Comparison of ENCODE assay signal across 9 cellular contexts in genomic region chr6:154229796-154230195, GRCh38.
DNase-seq lines count a peak whose midpoint lies in the region; ATAC-seq, FAIRE-seq and TF ChIP-seq lines count a peak whose summit lies in the region.
"Had no signal": no experiment of that assay in that cellular context is flagged by ENCODE, and none has a peak within 500 bp of the region (broad histone marks: within the 10 kb centered on the region; RNA-seq: fewer than 3 reads in every experiment).

No MANE protein-coding gene starts in this region.

- peaks cover 2% of the 10 kb centered on the region for H3K27me3 Mint-ChIP-seq in osteocyte (ENCODE audit: unreplicated experiment)

- H3K4me3 ChIP-seq in pancreas = no peak overlapping the region

- no peaks in the 10 kb centered on the region for H3K9me3 Mint-ChIP-seq in osteocyte (ENCODE audit: unreplicated experiment)

- H3K9me3 ChIP-seq in pancreas = no peaks in the 10 kb centered on the region

- no peak for TF ChIP-seq CTCF in pancreas (IDR thresholded peaks at IDR 0.05)
- TF ChIP-seq CTCF in osteocyte (IDR thresholded peaks at IDR 0.05) = no peak

- no peak overlapping the region for H3K4me3 Mint-ChIP-seq in osteocyte (ENCODE audit: unreplicated experiment)

- intact Hi-C loops in Right ventricle myocardium inferior (cut with DNase I) (no loop called here), pancreas (cut with DNase I) (no loop called here)

- 80 to 91% methylated on average over 6 of the region's 6 CpGs for WGBS in pancreas, 2 donors

- ATAC-seq in GM19023 (IDR thresholded peaks at IDR 0.05; ENCODE audit: unreplicated experiment) (peak; percentile 74), HG03045 (IDR thresholded peaks at IDR 0.05; ENCODE audit: unreplicated experiment) (peak; percentile 82), Right ventricle myocardium inferior (no peak), pancreas (no peak)

- H3K36me3 ChIP-seq in pancreas = no peaks in the 10 kb centered on the region

- DNase-seq in activated CD4-positive, alpha-beta T cell treated with anti-CD3 and anti-CD28 coated beads for 48 hours = peak; percentile 79
- peak; percentile 71 for DNase-seq in stimulated activated CD4-positive, alpha-beta T cell treated with anti-CD3 and anti-CD28 coated beads, Interleukin-4, amount 100 ng/mL, for 24 hours
- DNase-seq in Right ventricle myocardium inferior (ENCODE audit: missing footprints) (no peak), pancreas (no peak), nucleus accumbens (lab: John Stamatoyannopoulos, UW) (no peak), osteocyte (ENCODE audit: extremely low spot score, unreplicated experiment) (no peak)

- H3K36me3 Mint-ChIP-seq in osteocyte (ENCODE audit: unreplicated experiment) = no peaks in the 10 kb centered on the region

- H3K27ac ChIP-seq in pancreas = no peak overlapping the region
- H3K27ac ChIP-seq: HL-60 had no signal

- H3K27me3 ChIP-seq in pancreas = no peaks in the 10 kb centered on the region

- H3K4me1 Mint-ChIP-seq in osteocyte (ENCODE audit: unreplicated experiment) = peaks cover 16% of the 10 kb centered on the region

- no peak for FAIRE-seq in pancreas (lab: Jason Lieb, UNC)

- no peaks in the 10 kb centered on the region for H3K4me1 ChIP-seq in pancreas

- H3K27ac Mint-ChIP-seq in osteocyte (ENCODE audit: unreplicated experiment) = no peak overlapping the region

Comparison
In these comparisons a context has a peak if more than half of its experiments do, and no peak if none do; other contexts are left out.
1. ATAC-seq: peak in GM19023 (single experiment) and HG03045 (single experiment); none in Right ventricle myocardium inferior (single experiment) and pancreas (0 of 4).
2. DNase-seq: peak in activated CD4-positive, alpha-beta T cell treated with anti-CD3 and anti-CD28 coated beads for 48 hours (single experiment) and stimulated activated CD4-positive, alpha-beta T cell treated with anti-CD3 and anti-CD28 coated beads, Interleukin-4, amount 100 ng/mL, for 24 hours (single experiment); none in Right ventricle myocardium inferior (single experiment), pancreas (0 of 6), nucleus accumbens (0 of 56) and osteocyte (single experiment).